1 cellular context compared by ENCODE assay signal in genomic region chr11:36609383-36609782, GRCh38.
TF ChIP-seq lines count a peak whose summit lies in the region.

No MANE protein-coding gene starts in this region.

TF ChIP-seq in K562, 482 proteins besides CTCF, POLR2A, EP300 and RAD21:
- TF ChIP-seq ZNF740 (CRISPR knock-in tag; IDR thresholded peaks at IDR 0.05) (no peak), ZNF740 (tag; IDR thresholded peaks at IDR 0.05) (no peak), NFYB (IDR thresholded peaks at IDR 0.05; ENCODE audit: extremely low read depth, insufficient read length) (no peak), PURB (CRISPR knock-in tag; IDR thresholded peaks at IDR 0.05; ENCODE audit: low read depth) (no peak), MAFK (IDR thresholded peaks at IDR 0.05; ENCODE audit: low read length) (no peak), HMBOX1 (IDR thresholded peaks at IDR 0.05) (peak; percentile 80), ZNF239 (CRISPR knock-in tag; IDR thresholded peaks at IDR 0.05) (peak; percentile 33; the same call in 1 of the 2 replicates), PKNOX1 (IDR thresholded peaks at IDR 0.05) (no peak), KAT7 (CRISPR knock-in tag; IDR thresholded peaks at IDR 0.05; ENCODE audit: borderline replicate concordance) (no peak), ZNF707 (CRISPR knock-in tag; conservative IDR thresholded peaks at IDR 0.05) (no peak), FOSL1 (tag; conservative IDR thresholded peaks at IDR 0.05) (no peak), PBX2 (CRISPR knock-in tag; IDR thresholded peaks at IDR 0.05; ENCODE audit: low read depth) (no peak), PBX2 (tag; conservative IDR thresholded peaks at IDR 0.05; ENCODE audit: low read depth) (0 out of 2 replicates have a peak, but pooled peaks have one; percentile 17), NR2F6 (CRISPR knock-in tag; IDR thresholded peaks at IDR 0.05) (no peak), YBX1 (IDR thresholded peaks at IDR 0.05) (no peak), VEZF1 (CRISPR knock-in tag; IDR thresholded peaks at IDR 0.05) (peak; percentile 87), SAFB2 (IDR thresholded peaks at IDR 0.05; ENCODE audit: borderline replicate concordance, low read depth, low read length, severe bottlenecking) (no peak)
TF ChIP-seq in K562: peak in this region for 4.
